9 cellular contexts compared by ENCODE assay signal in the genomic region with DNA sequence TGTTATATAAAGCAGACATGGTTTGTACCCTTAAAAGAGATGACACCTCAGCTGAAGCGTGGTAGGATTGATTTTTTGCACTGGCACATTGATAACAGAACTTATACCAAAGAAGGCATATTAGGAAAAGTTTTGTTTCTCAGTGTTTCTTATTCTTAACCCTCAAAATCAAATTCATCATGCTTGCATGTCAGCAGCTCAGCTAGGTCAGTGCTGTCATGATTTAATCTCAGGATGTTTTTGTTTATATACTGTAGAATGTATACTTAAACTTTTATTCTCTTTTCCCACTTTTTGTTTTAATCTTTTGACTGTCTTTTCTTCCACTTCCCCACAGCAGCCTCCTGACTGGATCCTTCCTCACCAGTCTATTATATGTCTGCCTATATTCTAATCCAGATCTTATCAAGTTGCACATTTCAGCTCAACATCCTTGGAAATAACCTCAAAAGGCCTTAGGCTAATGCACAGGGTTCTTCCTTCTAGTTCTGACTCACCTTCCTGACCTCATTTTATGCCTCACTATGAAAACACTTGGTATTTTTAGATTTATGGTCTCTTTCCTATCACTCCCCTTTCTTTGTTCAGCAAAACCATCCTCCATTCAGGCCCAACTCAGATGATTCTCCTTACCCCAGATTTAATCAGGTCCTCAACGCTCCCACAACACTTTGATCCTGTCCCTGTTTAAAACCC. TPM values are rescaled to one million over a fixed set of nuclear protein-coding genes. Genes with fewer than 3 reads are reported as not detected.
A peak's percentile ranks its signal among the peaks of the same experiment; 100 is the strongest.
DNase-seq lines count a peak whose midpoint lies in the region; ATAC-seq and TF ChIP-seq lines count a peak whose summit lies in the region.
"Had no signal": no experiment of that assay in that cellular context is flagged by ENCODE, and none has a peak within 500 bp of the region (broad histone marks: within the 10 kb centered on the region; RNA-seq: fewer than 3 reads in every experiment).

No MANE protein-coding gene starts in this region.

- H3K4me3 Mint-ChIP-seq in activated naive CD8-positive, alpha-beta T cell treated with anti-CD3 and anti-CD28 coated beads for 36 hours, result peak overlapping the region; percentile 40
- H3K4me3 Mint-ChIP-seq in nephron progenitor cell, result no peak overlapping the region

- peaks cover 58 to 67% of the 10 kb centered on the region in 2 donors for H3K36me3 ChIP-seq in thyroid gland
- no peaks in the 10 kb centered on the region for H3K36me3 ChIP-seq in colonic mucosa

- DNase-seq in activated naive CD8-positive, alpha-beta T cell treated with anti-CD3 and anti-CD28 coated beads for 36 hours, result no peak
- DNase-seq in nephron progenitor cell (no peak), thyroid gland (no peak), DMS114 treated with DMSO at 0.1 percent for 48 hours (lab: John Stamatoyannopoulos, UW; ENCODE audit: unreplicated experiment) (no peak), NCI-H2081 (lab: John Stamatoyannopoulos, UW) (no peak), colonic mucosa (no peak)
- DNase-seq: OCI-M1 had no signal

- H3K4me1 ChIP-seq in thyroid gland (no peaks in the 10 kb centered on the region), colonic mucosa (no peaks in the 10 kb centered on the region)

- H3K9me3 ChIP-seq in thyroid gland (no peaks in the 10 kb centered on the region), colonic mucosa (no peaks in the 10 kb centered on the region)

- peak overlapping the region; percentile 84 for H3K27ac Mint-ChIP-seq in activated naive CD8-positive, alpha-beta T cell treated with anti-CD3 and anti-CD28 coated beads for 36 hours
- H3K27ac Mint-ChIP-seq in nephron progenitor cell, result peak overlapping the region; percentile 2

- WGBS in thyroid gland, 2 donors, result 89 to 91% methylated on average over 2 of the region's 2 CpGs

- ATAC-seq in GM18858 (IDR thresholded peaks at IDR 0.05; ENCODE audit: unreplicated experiment), result peak; percentile 74
- ATAC-seq in HG03378 (IDR thresholded peaks at IDR 0.05; ENCODE audit: unreplicated experiment), result peak; percentile 84

- TF ChIP-seq CTCF in nephron progenitor cell (IDR thresholded peaks at IDR 0.05) (no peak), thyroid gland (IDR thresholded peaks at IDR 0.05) (no peak), colonic mucosa (IDR thresholded peaks at IDR 0.05) (no peak)

- no peak for TF ChIP-seq POLR2A in thyroid gland (IDR thresholded peaks at IDR 0.05)

- peaks cover 17% of the 10 kb centered on the region for H3K4me1 Mint-ChIP-seq in activated naive CD8-positive, alpha-beta T cell treated with anti-CD3 and anti-CD28 coated beads for 36 hours
- peaks cover 3% of the 10 kb centered on the region for H3K4me1 Mint-ChIP-seq in nephron progenitor cell

- peaks cover 34% of the 10 kb centered on the region for H3K36me3 Mint-ChIP-seq in activated naive CD8-positive, alpha-beta T cell treated with anti-CD3 and anti-CD28 coated beads for 36 hours
- peaks cover 69% of the 10 kb centered on the region for H3K36me3 Mint-ChIP-seq in nephron progenitor cell (ENCODE audit: low read depth)

- H3K27me3 ChIP-seq in thyroid gland (no peaks in the 10 kb centered on the region), colonic mucosa (no peaks in the 10 kb centered on the region)

- H3K27ac ChIP-seq in thyroid gland (no peak overlapping the region), colonic mucosa (no peak overlapping the region)

- H3K9ac ChIP-seq in colonic mucosa (ENCODE audit: low read depth in 2 of 2, low read length in 2 of 2), result no peak overlapping the region

- intact Hi-C loops in thyroid gland (cut with DNase I) (no loop called here), colonic mucosa (cut with DNase I) (no loop called here)

- H3K9me3 Mint-ChIP-seq in activated naive CD8-positive, alpha-beta T cell treated with anti-CD3 and anti-CD28 coated beads for 36 hours, result no peaks in the 10 kb centered on the region
- H3K9me3 Mint-ChIP-seq in nephron progenitor cell, result no peaks in the 10 kb centered on the region

- no peak overlapping the region for H3K4me3 ChIP-seq in thyroid gland (replicated peaks in 1 of 3)
- H3K4me3 ChIP-seq in colonic mucosa, result no peak overlapping the region

- no peaks in the 10 kb centered on the region for H3K27me3 Mint-ChIP-seq in activated naive CD8-positive, alpha-beta T cell treated with anti-CD3 and anti-CD28 coated beads for 36 hours
- H3K27me3 Mint-ChIP-seq in nephron progenitor cell (ENCODE audit: low read depth, poor library complexity), result peaks cover 2% of the 10 kb centered on the region

RNA-seq across cellular contexts. Expression of gene HEBP2, which starts 7.1 kb away (rescaled TPM):
- 10 to 100 TPM; 27.4 to 28.0 TPM for total RNA-seq in activated naive CD8-positive, alpha-beta T cell treated with anti-CD3 and anti-CD28 coated beads for 36 hours
- 10 to 100 TPM; 37.0 to 80.0 (median 58.0) TPM for total RNA-seq in thyroid gland
- total RNA-seq in colonic mucosa, result 10 to 100 TPM; 82.3 to 93.6 TPM

RNA-seq across cellular contexts. Expression of gene SMIM28, which starts 33.4 kb away (rescaled TPM):
- total RNA-seq in activated naive CD8-positive, alpha-beta T cell treated with anti-CD3 and anti-CD28 coated beads for 36 hours, result not detected
- total RNA-seq in thyroid gland, result not detected
- total RNA-seq in colonic mucosa, result under 1 TPM in 1 of 2 donors, not detected in 1; 0.29 TPM
